Comparison of ENCODE assay signal across 2 cellular contexts in the genomic region with DNA sequence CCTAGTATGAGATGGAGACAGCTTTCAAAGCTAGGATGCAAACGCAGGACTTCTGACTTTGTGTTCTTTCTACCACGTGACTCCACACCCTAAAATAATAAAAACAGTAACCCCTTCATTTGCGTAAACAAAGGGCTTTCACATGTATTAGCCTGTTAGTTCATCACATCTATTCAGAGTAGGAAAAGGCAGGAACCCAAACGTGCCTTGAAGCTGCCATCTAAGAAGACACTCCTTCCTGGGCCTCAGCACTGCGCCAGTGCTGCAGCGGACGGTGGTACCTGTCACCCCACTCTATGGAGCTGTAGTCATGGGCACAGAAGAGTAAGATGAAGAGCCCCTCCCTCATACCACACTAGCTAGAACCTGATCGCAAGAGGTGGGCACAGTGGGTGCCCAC.
TF ChIP-seq lines count a peak whose summit lies in the region.

No MANE protein-coding gene starts in this region.

TF ChIP-seq in H1, 55 proteins besides CTCF, POLR2A, EP300 and RAD21:
- no peak for TF ChIP-seq BACH1 (IDR thresholded peaks at IDR 0.05; ENCODE audit: low read length)
- TF ChIP-seq PHF8 (conservative IDR thresholded peaks at IDR 0.05; ENCODE audit: low read depth, low read length), result no peak
- TF ChIP-seq ATF3 (IDR thresholded peaks at IDR 0.05; ENCODE audit: insufficient read depth, low read depth, low read length), result no peak
- TF ChIP-seq SAP30 (IDR thresholded peaks at IDR 0.05; ENCODE audit: insufficient read depth, insufficient replicate concordance, low read length), result no peak
- no peak for TF ChIP-seq ASH2L (IDR thresholded peaks at IDR 0.05; ENCODE audit: low read length)
- TF ChIP-seq KDM4A (IDR thresholded peaks at IDR 0.05; ENCODE audit: low read depth, low read length, severe bottlenecking), result no peak
- TF ChIP-seq SP2 (IDR thresholded peaks at IDR 0.05; ENCODE audit: low read length), result no peak
- TF ChIP-seq TCF12 (IDR thresholded peaks at IDR 0.05; ENCODE audit: low read depth, low read length), result no peak
- no peak for TF ChIP-seq HDAC6 (IDR thresholded peaks at IDR 0.05; ENCODE audit: low read depth, low read length)
- no peak for TF ChIP-seq RBBP5 (IDR thresholded peaks at IDR 0.05; ENCODE audit: borderline replicate concordance, low read depth, low read length)
- TF ChIP-seq CTBP2 (IDR thresholded peaks at IDR 0.05; ENCODE audit: borderline replicate concordance, insufficient read depth, insufficient read length, low read length), result no peak
- no peak for TF ChIP-seq CHD1 (IDR thresholded peaks at IDR 0.05; ENCODE audit: low read depth, low read length)
- no peak for TF ChIP-seq RFX5 (IDR thresholded peaks at IDR 0.05; ENCODE audit: borderline replicate concordance, low read depth, low read length)
- TF ChIP-seq YY1 (IDR thresholded peaks at IDR 0.05; ENCODE audit: low read depth, low read length), result no peak
- TF ChIP-seq MAFK (IDR thresholded peaks at IDR 0.05; ENCODE audit: low read depth, low read length), result no peak

TF ChIP-seq in HepG2, 621 proteins besides CTCF, POLR2A, EP300 and RAD21:
- TF ChIP-seq TEAD3 (CRISPR knock-in tag; optimal IDR thresholded peaks at IDR 0.05; ENCODE audit: borderline replicate concordance) (no peak), KDM5A (IDR thresholded peaks at IDR 0.05; ENCODE audit: borderline replicate concordance, low read length) (no peak), ARNT2 (CRISPR knock-in tag; IDR thresholded peaks at IDR 0.05; ENCODE audit: low read depth) (no peak), ZNF605 (CRISPR knock-in tag; IDR thresholded peaks at IDR 0.05) (no peak), ZFP37 (CRISPR knock-in tag; IDR thresholded peaks at IDR 0.05; ENCODE audit: borderline replicate concordance) (no peak), ZNF44 (CRISPR knock-in tag; IDR thresholded peaks at IDR 0.05) (no peak)
